ENCODE assay signal across 25 cellular contexts in the genomic region with DNA sequence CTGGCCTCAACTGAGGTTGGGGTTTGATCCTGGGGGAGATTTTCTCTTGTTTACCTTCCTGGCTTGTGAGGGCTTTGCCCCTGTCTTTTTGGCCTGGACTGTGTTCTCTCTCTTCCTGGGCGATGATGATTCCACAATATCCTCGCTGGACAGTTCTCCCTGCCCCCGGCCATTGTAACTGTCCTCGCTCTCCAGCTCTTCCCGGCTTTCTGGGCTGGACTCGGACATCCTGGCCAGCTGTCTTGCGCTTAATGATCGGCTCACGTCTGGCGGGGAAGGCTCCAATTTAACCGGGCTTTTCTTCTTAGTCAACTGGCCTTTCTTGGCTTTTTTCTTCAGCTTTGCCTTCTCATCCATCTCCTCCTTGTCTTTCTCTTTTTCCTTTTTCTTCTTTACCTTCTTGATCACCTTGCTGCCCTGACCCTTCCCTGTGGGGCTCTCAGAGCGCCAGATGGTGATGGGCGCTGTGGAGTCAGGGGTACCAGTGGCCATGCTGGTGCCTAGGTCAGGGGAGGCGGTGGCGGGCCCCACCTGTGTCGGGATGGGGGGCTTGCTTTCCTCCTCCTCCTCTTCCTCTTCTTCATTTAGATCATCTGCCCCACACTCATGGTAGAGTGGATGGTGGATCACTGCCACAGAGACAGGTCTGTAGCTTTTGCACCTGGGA. TPM values are rescaled to one million over a fixed set of nuclear protein-coding genes. Genes with fewer than 3 reads are reported as not detected.
DNase-seq lines count a peak whose midpoint lies in the region; ATAC-seq and TF ChIP-seq lines count a peak whose summit lies in the region.
"Had no signal": no experiment of that assay in that cellular context is flagged by ENCODE, and none has a peak within 500 bp of the region (broad histone marks: within the 10 kb centered on the region; RNA-seq: fewer than 3 reads in every experiment).

No MANE protein-coding gene starts in this region.

- H3K27me3 Mint-ChIP-seq in GM23338 (ENCODE audit: insufficient read depth, low read depth, poor library complexity) (peaks cover 24% of the 10 kb centered on the region), neural crest cell (ENCODE audit: low read depth) (peaks cover 4% of the 10 kb centered on the region)
- H3K27me3 Mint-ChIP-seq: activated B cell treated with CpG ODN at 0.5 μM for 24 hours; activated CD4-positive, alpha-beta T cell treated with anti-CD3 and anti-CD28 coated beads, Interleukin-2, amount 10 ng/mL, durations not matched to agents 7 days and 5 days; activated CD8-positive, alpha-beta memory T cell treated with anti-CD3 and anti-CD28 coated beads, Interleukin-2, amount 10 ng/mL, durations not matched to agents 7 days and 5 days; naive thymus-derived CD4-positive, alpha-beta T cell; stimulated activated naive B cell treated with anti-CD40 and anti-IgM and Interleukin-4, amounts not matched to agents 10 μg/mL and 1 μg/mL and 100 μg/mL, for 72 hours had no signal

- no peaks in the 10 kb centered on the region; the same call in 1 of the 2 replicates for H3K79me2 ChIP-seq in GM23338 (replicated peaks; ENCODE audit: insufficient read depth)

- H3K36me3 Mint-ChIP-seq in GM23338 (ENCODE audit: low read depth) (peaks cover 64% of the 10 kb centered on the region), neural crest cell (ENCODE audit: low read depth) (peaks cover 14% of the 10 kb centered on the region)

- H3K27ac ChIP-seq in GM23338 (ENCODE audit: low read depth) (no peak overlapping the region), dorsolateral prefrontal cortex (peak overlapping the region in 56 of 59 donors; percentile 13 to 93 (median 84))
- H3K27ac ChIP-seq: colonic mucosa, left ventricle myocardium inferior, SJCRH30, upper lobe of left lung had no signal

- H3K27ac Mint-ChIP-seq in GM23338 (0 out of 2 replicates have a peak overlapping the region, but pooled peaks have one; percentile 39), neural crest cell (ENCODE audit: unreplicated experiment) (no peak overlapping the region)
- H3K27ac Mint-ChIP-seq: activated B cell treated with CpG ODN at 0.5 μM for 24 hours; activated CD4-positive, alpha-beta T cell treated with anti-CD3 and anti-CD28 coated beads, Interleukin-2, amount 10 ng/mL, durations not matched to agents 7 days and 5 days; activated CD8-positive, alpha-beta memory T cell treated with anti-CD3 and anti-CD28 coated beads, Interleukin-2, amount 10 ng/mL, durations not matched to agents 7 days and 5 days; activated T-cell treated with anti-CD3 and anti-CD28 coated beads, Interleukin-2, amount 50 U/mL, for 72 hours; stimulated activated naive B cell treated with anti-CD40 and anti-IgM and Interleukin-4, amounts not matched to agents 10 μg/mL and 1 μg/mL and 100 μg/mL, for 72 hours had no signal

- peaks cover 9% of the 10 kb centered on the region; the same call in 1 of the 2 replicates for H3K4me1 ChIP-seq in GM23338 (ENCODE audit: insufficient read depth)
- H3K4me1 ChIP-seq: colonic mucosa, left ventricle myocardium inferior, SJCRH30, upper lobe of left lung had no signal

- H3K36me3 ChIP-seq in GM23338 (ENCODE audit: insufficient read depth) = peaks cover 9% of the 10 kb centered on the region

- H3K4me3 ChIP-seq in GM23338 (no peak overlapping the region), dorsolateral prefrontal cortex (no peak overlapping the region)
- H3K4me3 ChIP-seq: colonic mucosa, left ventricle myocardium inferior, SJCRH30, upper lobe of left lung had no signal

- no peak overlapping the region for H3K4me3 Mint-ChIP-seq in GM23338
- peak overlapping the region; percentile 44 for H3K4me3 Mint-ChIP-seq in neural crest cell
- H3K4me3 Mint-ChIP-seq: activated B cell treated with CpG ODN at 0.5 μM for 24 hours; activated CD4-positive, alpha-beta T cell treated with anti-CD3 and anti-CD28 coated beads, Interleukin-2, amount 10 ng/mL, durations not matched to agents 7 days and 5 days; activated CD8-positive, alpha-beta memory T cell treated with anti-CD3 and anti-CD28 coated beads, Interleukin-2, amount 10 ng/mL, durations not matched to agents 7 days and 5 days; activated T-cell treated with anti-CD3 and anti-CD28 coated beads, Interleukin-2, amount 50 U/mL, for 72 hours; naive thymus-derived CD4-positive, alpha-beta T cell; stimulated activated naive B cell treated with anti-CD40 and anti-IgM and Interleukin-4, amounts not matched to agents 10 μg/mL and 1 μg/mL and 100 μg/mL, for 72 hours had no signal

- H3K9me3 Mint-ChIP-seq in GM23338 (no peaks in the 10 kb centered on the region; the same call in 2 of the 3 replicates), neural crest cell (no peaks in the 10 kb centered on the region)
- H3K9me3 Mint-ChIP-seq: activated B cell treated with CpG ODN at 0.5 μM for 24 hours; activated CD4-positive, alpha-beta T cell treated with anti-CD3 and anti-CD28 coated beads, Interleukin-2, amount 10 ng/mL, durations not matched to agents 7 days and 5 days; activated T-cell treated with anti-CD3 and anti-CD28 coated beads, Interleukin-2, amount 50 U/mL, for 72 hours; naive thymus-derived CD4-positive, alpha-beta T cell; stimulated activated naive B cell treated with anti-CD40 and anti-IgM and Interleukin-4, amounts not matched to agents 10 μg/mL and 1 μg/mL and 100 μg/mL, for 72 hours had no signal

- H3K4me2 ChIP-seq in GM23338 = no peak overlapping the region

- TF ChIP-seq CTCF in GM23338 (conservative IDR thresholded peaks at IDR 0.05; ENCODE audit: low read depth in 2 of 2) (no peak), dorsolateral prefrontal cortex (IDR thresholded peaks at IDR 0.05 in 54 of 56, conservative IDR thresholded peaks at IDR 0.05 in 2 of 56; ENCODE audit: low read depth in 1 of 56, partially characterized antibody in 56 of 56) (no peak), neural crest cell (conservative IDR thresholded peaks at IDR 0.05) (no peak)

- H4K20me1 ChIP-seq in GM23338 (replicated peaks; ENCODE audit: insufficient read depth) = peaks cover 7% of the 10 kb centered on the region; the same call in 1 of the 2 replicates

- no peak for ATAC-seq in GM23338
- ATAC-seq: activated CD8-positive, alpha-beta memory T cell treated with anti-CD3 and anti-CD28 coated beads, Interleukin-2, amount 10 ng/mL, durations not matched to agents 7 days and 5 days; activated T-cell treated with anti-CD3 and anti-CD28 coated beads, Interleukin-2, amount 50 U/mL, for 72 hours; naive thymus-derived CD4-positive, alpha-beta T cell; stimulated activated naive B cell treated with anti-CD40 and anti-IgM and Interleukin-4, amounts not matched to agents 10 μg/mL and 1 μg/mL and 100 μg/mL, for 72 hours had no signal

- H2AFZ ChIP-seq in GM23338 = no peak overlapping the region

- no peaks in the 10 kb centered on the region for H3K27me3 ChIP-seq in GM23338 (ENCODE audit: insufficient read depth)
- H3K27me3 ChIP-seq in dorsolateral prefrontal cortex = no peaks in the 10 kb centered on the region
- H3K27me3 ChIP-seq: colonic mucosa, SJCRH30, upper lobe of left lung had no signal

- peak; percentile 18 for DNase-seq in 8988T
- no peak for DNase-seq in GM23338 (ENCODE audit: low spot score)
- no peak for DNase-seq in dorsolateral prefrontal cortex
- DNase-seq in neural crest cell (ENCODE audit: low read depth, low spot score) = no peak
- no peak for DNase-seq in activated gamma-delta T cell (lab: John Stamatoyannopoulos, UW)
- no peak for DNase-seq in COLO829 (ENCODE audit: low spot score)
- no peak for DNase-seq in Ammon's horn (ENCODE audit: low spot score)
- DNase-seq: activated B cell treated with CpG ODN at 0.5 μM for 24 hours; activated CD4-positive, alpha-beta T cell treated with anti-CD3 and anti-CD28 coated beads, Interleukin-2, amount 10 ng/mL, durations not matched to agents 7 days and 5 days; activated CD8-positive, alpha-beta memory T cell treated with anti-CD3 and anti-CD28 coated beads, Interleukin-2, amount 10 ng/mL, durations not matched to agents 7 days and 5 days; activated naive CD4-positive, alpha-beta T cell treated with Interleukin-2 at 50 U/mL for 16 hours; activated T-cell treated with anti-CD3 and anti-CD28 coated beads, Interleukin-2, amount 50 U/mL, for 72 hours; Caco-2; colonic mucosa; effector memory CD4-positive, alpha-beta T cell; IMR-90; left ventricle myocardium inferior; midbrain; naive thymus-derived CD4-positive, alpha-beta T cell; NCI-H1694 treated with DMSO at 0.1 percent for 48 hours; NCI-H446 treated with DMSO at 0.1 percent for 48 hours; NCI-H82; SJCRH30; stimulated activated naive B cell treated with anti-CD40 and anti-IgM and Interleukin-4, amounts not matched to agents 10 μg/mL and 1 μg/mL and 100 μg/mL, for 72 hours had no signal

- H3K4me1 Mint-ChIP-seq in GM23338 (peaks cover 44% of the 10 kb centered on the region), neural crest cell (peaks cover 30% of the 10 kb centered on the region)
- H3K4me1 Mint-ChIP-seq: activated B cell treated with CpG ODN at 0.5 μM for 24 hours; activated CD8-positive, alpha-beta memory T cell treated with anti-CD3 and anti-CD28 coated beads, Interleukin-2, amount 10 ng/mL, durations not matched to agents 7 days and 5 days had no signal

- peaks cover 16% of the 10 kb centered on the region for H3F3A ChIP-seq in GM23338 (replicated peaks; ENCODE audit: low read depth)

- intact Hi-C loops in dorsolateral prefrontal cortex (cut with DNase I) = no loop called here

- H3K9me2 ChIP-seq in GM23338 (ENCODE audit: insufficient read depth) = no peaks in the 10 kb centered on the region

RNA-seq across cellular contexts. Expression of a gene that starts 8.0 kb away (rescaled TPM):
- 10.0 and 11.3 TPM in 2 replicates for total RNA-seq in GM23338 (2014; rRNA removed; shearing (Covaris generic))
- 14.4 and 14.9 TPM in 2 replicates for polyA plus RNA-seq in GM23338 (2016; fragmentation: Nextera tagmentation; extraction: Ambion mirVana)
- total RNA-seq in dorsolateral prefrontal cortex (10 to 100 TPM in 2 of 120 experiments, 1 to 10 TPM in 118; 2.1 to 11.7 (median 5.2) TPM), neural crest cell (11.7 and 12.5 TPM in 2 replicates)

RNA-seq across cellular contexts. Expression of a gene that starts 14.0 kb away (rescaled TPM):
- total RNA-seq in GM23338 (2014; rRNA removed; shearing (Covaris generic)) = 381 and 394 TPM in 2 replicates
- 174 and 184 TPM in 2 replicates for polyA plus RNA-seq in GM23338 (2016; fragmentation: Nextera tagmentation; extraction: Ambion mirVana)
- 10 to 100 TPM; 12.0 to 55.8 (median 25.0) TPM for total RNA-seq in dorsolateral prefrontal cortex
- 83.5 and 87.4 TPM in 2 replicates for total RNA-seq in neural crest cell

RNA-seq across cellular contexts. Expression of a gene that starts 16.1 kb away (rescaled TPM):
- 592 and 656 TPM in 2 replicates for total RNA-seq in GM23338 (2014; rRNA removed; shearing (Covaris generic))
- 1,994 and 2,198 TPM in 2 replicates for polyA plus RNA-seq in GM23338 (2016; fragmentation: Nextera tagmentation; extraction: Ambion mirVana)
- total RNA-seq in dorsolateral prefrontal cortex (100 to 1,000 TPM; 343 to 754 (median 490) TPM), neural crest cell (1,750 and 1,862 TPM in 2 replicates)

RNA-seq across cellular contexts. Expression of a gene that starts 22.3 kb away (rescaled TPM):
- total RNA-seq in GM23338 (2014; rRNA removed; shearing (Covaris generic)) = 16.9 and 26.5 TPM in 2 replicates
- 47.0 and 47.7 TPM in 2 replicates for polyA plus RNA-seq in GM23338 (2016; fragmentation: Nextera tagmentation; extraction: Ambion mirVana)
- total RNA-seq in dorsolateral prefrontal cortex = 10 to 100 TPM in 16 of 120 experiments, 1 to 10 TPM in 104; 2.0 to 22.8 (median 6.6) TPM
- 6.1 and 6.3 TPM in 2 replicates for total RNA-seq in neural crest cell
- polyA plus RNA-seq: naive thymus-derived CD4-positive, alpha-beta T cell had no signal

RNA-seq across cellular contexts. Expression of a gene that starts 24.9 kb away (rescaled TPM):
- total RNA-seq in GM23338 (2014; rRNA removed; shearing (Covaris generic)) = 13.2 and 14.9 TPM in 2 replicates
- polyA plus RNA-seq in GM23338 (2016; fragmentation: Nextera tagmentation; extraction: Ambion mirVana) = 8.9 and 10.0 TPM in 2 replicates
- total RNA-seq in dorsolateral prefrontal cortex = 1 to 10 TPM in 118 of 120 experiments, under 1 TPM in 2; 0.96 to 5.8 (median 2.4) TPM
- 6.2 and 6.3 TPM in 2 replicates for total RNA-seq in neural crest cell
